In genomic region chr20:38112943-38113294, GRCh38 we compare ENCODE assay signal across 14 cellular contexts.
"Had no signal": no experiment of that assay in that cellular context is flagged by ENCODE, and none has a peak within 500 bp of the region (broad histone marks: within the 10 kb centered on the region; RNA-seq: fewer than 3 reads in every experiment).

No MANE protein-coding gene starts in this region.

- H3K36me3 ChIP-seq: left lung, prostate gland, spleen, uterus had no signal

- DNase-seq: activated B cell treated with CpG ODN at 0.5 μM for 24 hours; activated effector memory CD4-positive, alpha-beta T cell treated with Interleukin-2 at 50 U/mL for 16 hours; activated T-cell treated with anti-CD3 and anti-CD28 coated beads, Interleukin-2, amount 50 U/mL, for 4 hours; caudate nucleus; left lung; occipital lobe; spleen; uterus had no signal

- H3K9me3 Mint-ChIP-seq: activated B cell treated with CpG ODN at 0.5 μM for 24 hours; activated CD4-positive, alpha-beta T cell treated with anti-CD3 and anti-CD28 coated beads, Interleukin-2, amount 10 ng/mL, durations not matched to agents 24 days and 14 days; activated naive CD4-positive, alpha-beta T cell treated with anti-CD3 and anti-CD28 coated beads, Interleukin-2, amount 50 U/mL, for 72 hours; activated T-cell treated with anti-CD3 and anti-CD28 coated beads, Interleukin-2, amount 50 U/mL, for 4 hours had no signal

- H3K27ac Mint-ChIP-seq: activated B cell treated with CpG ODN at 0.5 μM for 24 hours; activated CD4-positive, alpha-beta T cell treated with anti-CD3 and anti-CD28 coated beads, Interleukin-2, amount 10 ng/mL, durations not matched to agents 24 days and 14 days; memory B cell had no signal

- H3K9me3 ChIP-seq: left lung, prostate gland, spleen, uterus had no signal

- H3K27me3 Mint-ChIP-seq: activated B cell treated with CpG ODN at 0.5 μM for 24 hours, memory B cell had no signal

- ATAC-seq: activated naive CD4-positive, alpha-beta T cell treated with anti-CD3 and anti-CD28 coated beads, Interleukin-2, amount 50 U/mL, for 72 hours; activated T-cell treated with anti-CD3 and anti-CD28 coated beads, Interleukin-2, amount 50 U/mL, for 4 hours; left lung; sciatic nerve had no signal

- H3K27me3 ChIP-seq: left lung, spleen, uterus had no signal

- H3K27ac ChIP-seq: left lung, prostate gland had no signal

- H3K4me3 Mint-ChIP-seq: activated B cell treated with CpG ODN at 0.5 μM for 24 hours; activated CD4-positive, alpha-beta T cell treated with anti-CD3 and anti-CD28 coated beads, Interleukin-2, amount 10 ng/mL, durations not matched to agents 24 days and 14 days; activated T-cell treated with anti-CD3 and anti-CD28 coated beads, Interleukin-2, amount 50 U/mL, for 4 hours; memory B cell; nephron had no signal

- H3K36me3 Mint-ChIP-seq: activated naive CD4-positive, alpha-beta T cell treated with anti-CD3 and anti-CD28 coated beads, Interleukin-2, amount 50 U/mL, for 72 hours had no signal

- H3K4me3 ChIP-seq: left lung, prostate gland, spleen, uterus had no signal
